ENCODE assay signal across 27 cellular contexts in the genomic region with DNA sequence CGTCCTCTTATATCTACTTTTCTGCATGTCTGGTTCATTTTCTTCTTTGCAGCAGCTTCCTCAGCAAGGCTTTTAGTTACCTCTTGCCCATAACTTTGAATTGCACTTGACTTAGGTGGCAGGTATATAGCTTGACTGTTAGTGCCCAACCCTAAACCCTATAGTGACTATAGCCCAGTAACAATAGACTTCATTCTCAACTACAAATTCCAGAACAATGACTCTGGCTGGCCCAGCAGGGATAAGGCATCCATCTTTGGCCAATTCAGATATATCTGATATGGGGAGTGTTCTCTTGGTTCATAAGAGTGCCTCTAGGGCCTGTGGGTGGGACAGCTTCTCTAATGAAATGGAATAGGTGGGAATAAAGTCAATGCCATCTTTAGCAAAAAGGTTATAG.
DNase-seq lines count a peak whose midpoint lies in the region; ATAC-seq, FAIRE-seq and TF ChIP-seq lines count a peak whose summit lies in the region.
"Had no signal": no experiment of that assay in that cellular context is flagged by ENCODE, and none has a peak within 500 bp of the region (broad histone marks: within the 10 kb centered on the region; RNA-seq: fewer than 3 reads in every experiment).

No MANE protein-coding gene starts in this region.

- DNase-seq in HT1080 (ENCODE audit: low read depth), result peak; percentile 60
- peak; percentile 61 for DNase-seq in PC-3
- peak; percentile 30 for DNase-seq in bronchial epithelial cell (ENCODE audit: low read depth)
- no peak for DNase-seq in activated CD4-positive, CD25-positive, alpha-beta regulatory T cell (lab: John Stamatoyannopoulos, UW)
- DNase-seq in activated CD8-positive, alpha-beta T cell treated with anti-CD3 and anti-CD28 coated beads for 36 hours, result no peak
- DNase-seq: 8988T; ACHN; BE2C; C1 segment of cervical spinal cord; CD4-positive, alpha-beta memory T cell; CD4-positive, CD25-positive, alpha-beta regulatory T cell; CD8-positive, alpha-beta memory T cell; COR-L47; DMS 273 treated with DMSO at 0.1 percent for 48 hours; DMS153; DMS53; DMS79; DND-41; EL; GDM1 had no signal

- no peaks in the 10 kb centered on the region for H4K20me1 ChIP-seq in PC-3 (ENCODE audit: low read length)
- H4K20me1 ChIP-seq: BLaER1 had no signal

- no peak for TF ChIP-seq CTCF in PC-3 (conservative IDR thresholded peaks at IDR 0.05; ENCODE audit: low read depth, low read length)
- no peak for TF ChIP-seq CTCF in bronchial epithelial cell (IDR thresholded peaks at IDR 0.05; ENCODE audit: insufficient read depth, low read length, severe bottlenecking)
- no peak for TF ChIP-seq CTCF in activated CD8-positive, alpha-beta T cell treated with anti-CD3 and anti-CD28 coated beads for 36 hours (IDR thresholded peaks at IDR 0.05)

- H3K79me2 ChIP-seq in PC-3 (ENCODE audit: low read length), result no peaks in the 10 kb centered on the region

- CTCF ChIA-PET in PC-3 (lab: Charles Lee), result no interaction called here
- CTCF ChIA-PET in activated CD8-positive, alpha-beta T cell treated with anti-CD3 and anti-CD28 coated beads for 36 hours (lab: Charles Lee), result no interaction called here

- H3K36me3 ChIP-seq in PC-3 (ENCODE audit: low read depth, low read length), result no peaks in the 10 kb centered on the region
- no peaks in the 10 kb centered on the region for H3K36me3 ChIP-seq in bronchial epithelial cell (ENCODE audit: control insufficient read depth, insufficient read depth, low read length)
- H3K36me3 ChIP-seq: BE2C, BLaER1 had no signal

- no TSS peak for BruUV-seq in PC-3 (replicated peaks; lab: Mats Ljungman, UMichigan)

- H3K4me3 ChIP-seq in PC-3 (ENCODE audit: low read length) (no peak overlapping the region), bronchial epithelial cell (ENCODE audit: low read depth, low read length) (no peak overlapping the region)
- H3K4me3 ChIP-seq: BLaER1, GM12878 had no signal

- no peak for FAIRE-seq in bronchial epithelial cell (lab: Jason Lieb, UNC)
- FAIRE-seq: A204.1, GM12878, GM12892, GM19239 had no signal

- ATAC-seq in PC-3 (peak; percentile 33; the same call in 1 of the 2 replicates), HG03469 (IDR thresholded peaks at IDR 0.05; ENCODE audit: unreplicated experiment) (no peak)
- ATAC-seq in activated CD8-positive, alpha-beta T cell treated with anti-CD3 and anti-CD28 coated beads for 36 hours, result no peak
- ATAC-seq: GM12878 had no signal

- no peak overlapping the region for H3K4me2 ChIP-seq in PC-3 (ENCODE audit: low read length)
- H3K4me2 ChIP-seq: BLaER1 had no signal

- H3K9me3 ChIP-seq in PC-3 (ENCODE audit: low read length), result no peaks in the 10 kb centered on the region
- H3K9me3 ChIP-seq: BE2C, BLaER1 had no signal

- peaks cover 1% of the 10 kb centered on the region for H3K27me3 Mint-ChIP-seq in activated CD8-positive, alpha-beta T cell treated with anti-CD3 and anti-CD28 coated beads for 36 hours
- H3K27me3 Mint-ChIP-seq: CD4-positive, alpha-beta memory T cell; CD4-positive, CD25-positive, alpha-beta regulatory T cell had no signal

- POLR2A ChIA-PET in PC-3 (lab: Charles Lee; ENCODE audit: unreplicated experiment), result no interaction called here
- POLR2A ChIA-PET in activated CD8-positive, alpha-beta T cell treated with anti-CD3 and anti-CD28 coated beads for 36 hours (lab: Charles Lee), result no interaction called here

- H3K27me3 ChIP-seq in PC-3 (ENCODE audit: low read length) (no peaks in the 10 kb centered on the region), bronchial epithelial cell (ENCODE audit: control insufficient read depth, insufficient read depth, low read length) (peaks cover 2% of the 10 kb centered on the region)
- H3K27me3 ChIP-seq: BE2C, BLaER1 had no signal

- no peaks in the 10 kb centered on the region for H3K9me2 ChIP-seq in PC-3 (replicated peaks; ENCODE audit: low read length)

- intact Hi-C loops in PC-3 (cut with micrococcal nuclease), result no loop called here
- intact Hi-C loops in activated CD8-positive, alpha-beta T cell treated with anti-CD3 and anti-CD28 coated beads for 36 hours (cut with micrococcal nuclease), result no loop called here

- H3F3A ChIP-seq in PC-3 (ENCODE audit: low read length, unreplicated experiment), result no peaks in the 10 kb centered on the region

- H3K4me1 Mint-ChIP-seq in activated CD8-positive, alpha-beta T cell treated with anti-CD3 and anti-CD28 coated beads for 36 hours (ENCODE audit: low read depth), result no peaks in the 10 kb centered on the region
- H3K4me1 Mint-ChIP-seq: CD14-positive monocyte; CD4-positive, alpha-beta memory T cell; CD4-positive, CD25-positive, alpha-beta regulatory T cell; CD8-positive, alpha-beta memory T cell had no signal

- H3K9ac ChIP-seq in PC-3 (ENCODE audit: low read length), result no peak overlapping the region
- H3K9ac ChIP-seq: BLaER1 had no signal

- H3K4me3 Mint-ChIP-seq in activated CD8-positive, alpha-beta T cell treated with anti-CD3 and anti-CD28 coated beads for 36 hours, result no peak overlapping the region
- H3K4me3 Mint-ChIP-seq: CD14-positive monocyte; CD4-positive, alpha-beta memory T cell; CD4-positive, CD25-positive, alpha-beta regulatory T cell; CD8-positive, alpha-beta memory T cell had no signal

- H3K27ac Mint-ChIP-seq in activated CD8-positive, alpha-beta T cell treated with anti-CD3 and anti-CD28 coated beads for 36 hours, result no peak overlapping the region
- H3K27ac Mint-ChIP-seq: CD14-positive monocyte; CD4-positive, alpha-beta memory T cell; CD4-positive, CD25-positive, alpha-beta regulatory T cell; CD8-positive, alpha-beta memory T cell had no signal

- peak overlapping the region; percentile 7; the same call in 1 of the 2 replicates for H3K27ac ChIP-seq in PC-3 (ENCODE audit: low read length)
- H3K27ac ChIP-seq: BLaER1 had no signal

- H2AFZ ChIP-seq in PC-3 (ENCODE audit: low read length), result no peak overlapping the region

- no peaks in the 10 kb centered on the region for H3K9me3 Mint-ChIP-seq in activated CD8-positive, alpha-beta T cell treated with anti-CD3 and anti-CD28 coated beads for 36 hours

- H3K36me3 Mint-ChIP-seq in activated CD8-positive, alpha-beta T cell treated with anti-CD3 and anti-CD28 coated beads for 36 hours (ENCODE audit: low read depth), result no peaks in the 10 kb centered on the region
- H3K36me3 Mint-ChIP-seq: CD14-positive monocyte; CD4-positive, alpha-beta memory T cell; CD4-positive, CD25-positive, alpha-beta regulatory T cell; CD8-positive, alpha-beta memory T cell had no signal

- H3K4me1 ChIP-seq in PC-3 (ENCODE audit: insufficient read depth, low read length), result peaks cover 19% of the 10 kb centered on the region; the same call in 1 of the 2 replicates
- H3K4me1 ChIP-seq: BE2C, BLaER1 had no signal

Comparison
In these comparisons a context has a peak if more than half of its experiments do, and no peak if none do; other contexts are left out.
1. DNase-seq: peak in HT1080 (single experiment), PC-3 (single experiment) and bronchial epithelial cell (single experiment); none in activated CD4-positive, CD25-positive, alpha-beta regulatory T cell (0 of 4) and activated CD8-positive, alpha-beta T cell treated with anti-CD3 and anti-CD28 coated beads for 36 hours (single experiment).